Comparison of ENCODE assay signal across 8 cellular contexts in genomic region chr6:30570760-30571084, GRCh38. TPM values are rescaled to one million over a fixed set of nuclear protein-coding genes. Genes with fewer than 3 reads are reported as not detected.
A peak's percentile ranks its signal among the peaks of the same experiment; 100 is the strongest.
DNase-seq lines count a peak whose midpoint lies in the region; ATAC-seq lines count a peak whose summit lies in the region.

No MANE protein-coding gene starts in this region.

- no peaks in the 10 kb centered on the region for H3K9me3 ChIP-seq in iPS DF 6.9 (ENCODE audit: control insufficient read depth, insufficient read depth, low read length)

- peak overlapping the region; percentile 68 for H3K27ac Mint-ChIP-seq in activated naive CD4-positive, alpha-beta T cell treated with anti-CD3 and anti-CD28 coated beads for 36 hours
- H3K27ac Mint-ChIP-seq in activated T-helper 2 cell treated with anti-CD3 and anti-CD28 coated beads, Interferon-gamma antibody, Interleukin-2, Interleukin-4, amounts not matched to agents 10 μg/mL and 5 μg/mL and 100 μg/mL, durations not matched to agents 14 hours and 24 hours and 36 hours = peak overlapping the region; percentile 92
- H3K27ac Mint-ChIP-seq in stimulated activated naive B cell treated with anti-CD40 and anti-IgM and Interleukin-4, amounts not matched to agents 10 μg/mL and 1 μg/mL and 100 μg/mL, for 72 hours = peak overlapping the region; percentile 98

- peaks cover 70% of the 10 kb centered on the region for H3K4me1 Mint-ChIP-seq in activated naive CD4-positive, alpha-beta T cell treated with anti-CD3 and anti-CD28 coated beads for 36 hours (ENCODE audit: low read depth)
- peaks cover 57% of the 10 kb centered on the region for H3K4me1 Mint-ChIP-seq in activated T-helper 2 cell treated with anti-CD3 and anti-CD28 coated beads, Interferon-gamma antibody, Interleukin-2, Interleukin-4, amounts not matched to agents 10 μg/mL and 5 μg/mL and 100 μg/mL, durations not matched to agents 14 hours and 24 hours and 36 hours (ENCODE audit: low read depth)
- H3K4me1 Mint-ChIP-seq in stimulated activated naive B cell treated with anti-CD40 and anti-IgM and Interleukin-4, amounts not matched to agents 10 μg/mL and 1 μg/mL and 100 μg/mL, for 72 hours = peaks cover 34 to 55% of the 10 kb centered on the region in 2 donors

- DNase-seq in activated naive CD4-positive, alpha-beta T cell treated with anti-CD3 and anti-CD28 coated beads for 36 hours = no peak
- no peak for DNase-seq in activated naive CD4-positive, alpha-beta T cell treated with Interleukin-2 at 50 U/mL for 16 hours
- no peak for DNase-seq in activated T-helper 2 cell treated with anti-CD3 and anti-CD28 coated beads, Interferon-gamma antibody, Interleukin-2, Interleukin-4, amounts not matched to agents 10 μg/mL and 5 μg/mL and 100 μg/mL, durations not matched to agents 14 hours and 24 hours and 36 hours (ENCODE audit: low spot score)
- DNase-seq in iPS DF 6.9 (ENCODE audit: low read depth, low spot score) (no peak), hippocampal formation (lab: John Stamatoyannopoulos, UW) (no peak)
- no peak for DNase-seq in stimulated activated naive B cell treated with anti-CD40 and anti-IgM and Interleukin-4, amounts not matched to agents 10 μg/mL and 1 μg/mL and 100 μg/mL, for 72 hours

- no CpG with 5 or more reads among the region's 17 CpGs for WGBS in iPS DF 6.9 (ENCODE audit: insufficient coverage, insufficient read length)

- H3K27ac ChIP-seq in iPS DF 6.9 (ENCODE audit: low read length) = no peak overlapping the region

- CTCF ChIA-PET in activated naive CD4-positive, alpha-beta T cell treated with anti-CD3 and anti-CD28 coated beads for 36 hours (lab: Charles Lee) = interaction anchor here (1.0 to 2.3 kb wide), 6 partner anchors 13 to 151 kb away, joined by 3 to 10 read pairs (median 4); partner anchors contain the start of gene PRR3

- intact Hi-C loops in activated naive CD4-positive, alpha-beta T cell treated with anti-CD3 and anti-CD28 coated beads for 36 hours (cut with micrococcal nuclease) = loop anchor here (1.0 to 2.0 kb wide), 5 partner anchors 14 to 150 kb away; partner anchors contain the start of genes GNL1 and TUBB
- intact Hi-C loops in activated T-helper 2 cell treated with anti-CD3 and anti-CD28 coated beads, Interferon-gamma antibody, Interleukin-2, Interleukin-4, amounts not matched to agents 10 μg/mL and 5 μg/mL and 100 μg/mL, durations not matched to agents 14 hours and 24 hours and 36 hours (cut with micrococcal nuclease) = loop anchor here (1.0 to 10.0 kb wide), 4 partner anchors 14 to 246 kb away; partner anchors contain the start of genes GNL1, MDC1, MRPS18B and PPP1R10

- peaks cover 18% of the 10 kb centered on the region for H3K36me3 Mint-ChIP-seq in activated naive CD4-positive, alpha-beta T cell treated with anti-CD3 and anti-CD28 coated beads for 36 hours (ENCODE audit: low read depth)
- peaks cover 32% of the 10 kb centered on the region for H3K36me3 Mint-ChIP-seq in activated T-helper 2 cell treated with anti-CD3 and anti-CD28 coated beads, Interferon-gamma antibody, Interleukin-2, Interleukin-4, amounts not matched to agents 10 μg/mL and 5 μg/mL and 100 μg/mL, durations not matched to agents 14 hours and 24 hours and 36 hours (ENCODE audit: low read depth)
- H3K36me3 Mint-ChIP-seq in stimulated activated naive B cell treated with anti-CD40 and anti-IgM and Interleukin-4, amounts not matched to agents 10 μg/mL and 1 μg/mL and 100 μg/mL, for 72 hours = peaks cover 11 to 21% of the 10 kb centered on the region in 2 donors

- H3K27me3 Mint-ChIP-seq in activated naive CD4-positive, alpha-beta T cell treated with anti-CD3 and anti-CD28 coated beads for 36 hours (ENCODE audit: low read depth) = no peaks in the 10 kb centered on the region
- H3K27me3 Mint-ChIP-seq in activated T-helper 2 cell treated with anti-CD3 and anti-CD28 coated beads, Interferon-gamma antibody, Interleukin-2, Interleukin-4, amounts not matched to agents 10 μg/mL and 5 μg/mL and 100 μg/mL, durations not matched to agents 14 hours and 24 hours and 36 hours (ENCODE audit: low read depth) = no peaks in the 10 kb centered on the region
- no peaks in the 10 kb centered on the region for H3K27me3 Mint-ChIP-seq in stimulated activated naive B cell treated with anti-CD40 and anti-IgM and Interleukin-4, amounts not matched to agents 10 μg/mL and 1 μg/mL and 100 μg/mL, for 72 hours

- no peaks in the 10 kb centered on the region for H3K9me3 Mint-ChIP-seq in activated naive CD4-positive, alpha-beta T cell treated with anti-CD3 and anti-CD28 coated beads for 36 hours
- no peaks in the 10 kb centered on the region for H3K9me3 Mint-ChIP-seq in activated T-helper 2 cell treated with anti-CD3 and anti-CD28 coated beads, Interferon-gamma antibody, Interleukin-2, Interleukin-4, amounts not matched to agents 10 μg/mL and 5 μg/mL and 100 μg/mL, durations not matched to agents 14 hours and 24 hours and 36 hours
- H3K9me3 Mint-ChIP-seq in stimulated activated naive B cell treated with anti-CD40 and anti-IgM and Interleukin-4, amounts not matched to agents 10 μg/mL and 1 μg/mL and 100 μg/mL, for 72 hours = no peaks in the 10 kb centered on the region

- peak overlapping the region; percentile 94; the same call in 1 of the 2 replicates for H3K4me3 ChIP-seq in iPS DF 6.9 (ENCODE audit: low read length)

- no peaks in the 10 kb centered on the region; the same call in 1 of the 2 replicates for H3K4me1 ChIP-seq in iPS DF 6.9 (ENCODE audit: control insufficient read depth, insufficient read depth, low read length)

- no peaks in the 10 kb centered on the region; the same call in 1 of the 2 replicates for H3K36me3 ChIP-seq in iPS DF 6.9 (ENCODE audit: control insufficient read depth, insufficient read depth, low read length)

- peak overlapping the region; percentile 98 for H3K4me3 Mint-ChIP-seq in activated naive CD4-positive, alpha-beta T cell treated with anti-CD3 and anti-CD28 coated beads for 36 hours
- peak overlapping the region; percentile 91 for H3K4me3 Mint-ChIP-seq in activated T-helper 2 cell treated with anti-CD3 and anti-CD28 coated beads, Interferon-gamma antibody, Interleukin-2, Interleukin-4, amounts not matched to agents 10 μg/mL and 5 μg/mL and 100 μg/mL, durations not matched to agents 14 hours and 24 hours and 36 hours (ENCODE audit: low read depth)
- peak overlapping the region; percentile 94 to 95 for H3K4me3 Mint-ChIP-seq in stimulated activated naive B cell treated with anti-CD40 and anti-IgM and Interleukin-4, amounts not matched to agents 10 μg/mL and 1 μg/mL and 100 μg/mL, for 72 hours

- ATAC-seq in HG03139 (IDR thresholded peaks at IDR 0.05; ENCODE audit: unreplicated experiment) = peak; percentile 24
- ATAC-seq in stimulated activated naive B cell treated with anti-CD40 and anti-IgM and Interleukin-4, amounts not matched to agents 10 μg/mL and 1 μg/mL and 100 μg/mL, for 72 hours (replicated peaks) = peak; percentile 40 to 43
- ATAC-seq in HG02571 (IDR thresholded peaks at IDR 0.05; ENCODE audit: unreplicated experiment) = no peak

- no peaks in the 10 kb centered on the region for H3K27me3 ChIP-seq in iPS DF 6.9 (ENCODE audit: control insufficient read depth, insufficient read depth, low read length)

RNA-seq across cellular contexts. Expression of gene ABCF1, which starts 0.5 kb away (rescaled TPM):
- 10 to 100 TPM; 79.5 to 82.7 TPM for total RNA-seq in activated naive CD4-positive, alpha-beta T cell treated with anti-CD3 and anti-CD28 coated beads for 36 hours
- 102 and 112 TPM in 2 replicates for total RNA-seq in activated T-helper 2 cell treated with anti-CD3 and anti-CD28 coated beads, Interferon-gamma antibody, Interleukin-2, Interleukin-4, amounts not matched to agents 10 μg/mL and 5 μg/mL and 100 μg/mL, durations not matched to agents 14 hours and 24 hours and 36 hours

RNA-seq across cellular contexts. Expression of gene PRR3, which starts 13.6 kb away (rescaled TPM):
- 10 to 100 TPM; 21.7 to 22.0 TPM for total RNA-seq in activated naive CD4-positive, alpha-beta T cell treated with anti-CD3 and anti-CD28 coated beads for 36 hours
- total RNA-seq in activated T-helper 2 cell treated with anti-CD3 and anti-CD28 coated beads, Interferon-gamma antibody, Interleukin-2, Interleukin-4, amounts not matched to agents 10 μg/mL and 5 μg/mL and 100 μg/mL, durations not matched to agents 14 hours and 24 hours and 36 hours = 35.0 and 36.6 TPM in 2 replicates

RNA-seq across cellular contexts. Expression of gene GNL1, which starts 14.4 kb away (rescaled TPM):
- total RNA-seq in activated naive CD4-positive, alpha-beta T cell treated with anti-CD3 and anti-CD28 coated beads for 36 hours = 10 to 100 TPM; 78.2 to 82.1 TPM
- total RNA-seq in activated T-helper 2 cell treated with anti-CD3 and anti-CD28 coated beads, Interferon-gamma antibody, Interleukin-2, Interleukin-4, amounts not matched to agents 10 μg/mL and 5 μg/mL and 100 μg/mL, durations not matched to agents 14 hours and 24 hours and 36 hours = 79.8 and 88.2 TPM in 2 replicates

RNA-seq across cellular contexts. Expression of gene PPP1R10, which starts 46.3 kb away (rescaled TPM):
- total RNA-seq in activated naive CD4-positive, alpha-beta T cell treated with anti-CD3 and anti-CD28 coated beads for 36 hours = 10 to 100 TPM; 47.1 to 49.1 TPM
- 96.7 and 102 TPM in 2 replicates for total RNA-seq in activated T-helper 2 cell treated with anti-CD3 and anti-CD28 coated beads, Interferon-gamma antibody, Interleukin-2, Interleukin-4, amounts not matched to agents 10 μg/mL and 5 μg/mL and 100 μg/mL, durations not matched to agents 14 hours and 24 hours and 36 hours

RNA-seq across cellular contexts. Expression of gene MRPS18B, which starts 46.9 kb away (rescaled TPM):
- 100 to 1,000 TPM; 118 to 120 TPM for total RNA-seq in activated naive CD4-positive, alpha-beta T cell treated with anti-CD3 and anti-CD28 coated beads for 36 hours
- 71.9 and 74.9 TPM in 2 replicates for total RNA-seq in activated T-helper 2 cell treated with anti-CD3 and anti-CD28 coated beads, Interferon-gamma antibody, Interleukin-2, Interleukin-4, amounts not matched to agents 10 μg/mL and 5 μg/mL and 100 μg/mL, durations not matched to agents 14 hours and 24 hours and 36 hours
